Comparison of ENCODE assay signal across 28 cellular contexts in genomic region chr2:129058981-129059380, GRCh38.
DNase-seq lines count a peak whose midpoint lies in the region; TF ChIP-seq lines count a peak whose summit lies in the region.
"Had no signal": no experiment of that assay in that cellular context is flagged by ENCODE, and none has a peak within 500 bp of the region (broad histone marks: within the 10 kb centered on the region; RNA-seq: fewer than 3 reads in every experiment).

No MANE protein-coding gene starts in this region.

- no peaks in the 10 kb centered on the region for H4K20me1 ChIP-seq in Karpas-422 (ENCODE audit: insufficient read depth, low read depth, low read length)

- no peak overlapping the region for H3K4me2 ChIP-seq in Karpas-422 (ENCODE audit: low read depth, low read length, poor library complexity, severe bottlenecking)
- H3K4me2 ChIP-seq: KMS-11, SK-N-SH had no signal

- TF ChIP-seq CTCF in ascending aorta (IDR thresholded peaks at IDR 0.05) (no peak), stomach (IDR thresholded peaks at IDR 0.05) (no peak)

- peak; percentile 36 for DNase-seq in DMS153 treated with DMSO at 0.1 percent for 48 hours (lab: John Stamatoyannopoulos, UW; ENCODE audit: unreplicated experiment)
- peak; percentile 12 for DNase-seq in NCI-H2029 treated with DMSO at 0.1 percent for 48 hours (lab: John Stamatoyannopoulos, UW)
- no peak for DNase-seq in ascending aorta (ENCODE audit: low spot score in 2 of 2)
- peak; percentile 29 for DNase-seq in stomach
- no peak for DNase-seq in Karpas-422
- DNase-seq in NCI-H2196 treated with DMSO at 0.1 percent for 48 hours (lab: John Stamatoyannopoulos, UW; ENCODE audit: unreplicated experiment): no peak
- DNase-seq in SK-N-DZ (ENCODE audit: low spot score): no peak
- DNase-seq: activated CD4-positive, CD25-positive, alpha-beta regulatory T cell; activated CD8-positive, alpha-beta memory T cell treated with anti-CD3 and anti-CD28 coated beads, Interleukin-2, amount 10 ng/mL, durations not matched to agents 7 days and 5 days; activated gamma-delta T cell; activated naive CD8-positive, alpha-beta T cell treated with anti-CD3 and anti-CD28 coated beads, Interleukin-2, amount 10 ng/mL, durations not matched to agents 7 days and 5 days; activated T-cell treated with anti-CD3 and anti-CD28 coated beads, Interleukin-2, amount 50 U/mL, for 4 hours; aorta; cortex of kidney; DMS79 treated with DMSO at 0.1 percent for 48 hours; effector memory CD4-positive, alpha-beta T cell; erythroblast; GDM1; MV-4-11; NCI-H1930; NCI-H226; ovary; retina; SK-N-SH; stimulated activated naive CD4-positive, alpha-beta T cell treated with Interleukin-2 at 50 U/mL for 16 hours had no signal

- H2AFZ ChIP-seq in Karpas-422 (ENCODE audit: low read length): no peak overlapping the region

- no peaks in the 10 kb centered on the region for H3K36me3 ChIP-seq in ascending aorta
- no peaks in the 10 kb centered on the region for H3K36me3 ChIP-seq in stomach
- H3K36me3 ChIP-seq in Karpas-422 (ENCODE audit: insufficient read depth, low read length): no peaks in the 10 kb centered on the region
- H3K36me3 ChIP-seq: HAP-1, ovary had no signal

- H3K9me3 ChIP-seq in ascending aorta (no peaks in the 10 kb centered on the region), stomach (no peaks in the 10 kb centered on the region), Karpas-422 (ENCODE audit: low read length) (no peaks in the 10 kb centered on the region)
- H3K9me3 ChIP-seq: HAP-1, ovary, SK-N-SH had no signal

- TF ChIP-seq POLR2A in stomach (IDR thresholded peaks at IDR 0.05): no peak

- no peak overlapping the region for H3K9ac ChIP-seq in Karpas-422 (ENCODE audit: low read length)
- H3K9ac ChIP-seq: KMS-11, SK-N-SH had no signal

- no peaks in the 10 kb centered on the region for H3K27me3 ChIP-seq in ascending aorta
- H3K27me3 ChIP-seq in stomach: no peaks in the 10 kb centered on the region
- no peaks in the 10 kb centered on the region for H3K27me3 ChIP-seq in Karpas-422 (ENCODE audit: low read length)
- H3K27me3 ChIP-seq: ovary had no signal

- 33 to 75% (median 55%) methylated on average over 5 of the region's 5 CpGs for WGBS in stomach, 5 donors

- H3K9me2 ChIP-seq in Karpas-422 (replicated peaks; ENCODE audit: insufficient read depth, low read length): no peaks in the 10 kb centered on the region
- H3K9me2 ChIP-seq: SK-N-SH had no signal

- intact Hi-C loops in ascending aorta (cut with DNase I) (no loop called here), stomach (cut with DNase I; ENCODE audit: low total_unique reads) (no loop called here)

- peak overlapping the region; percentile 56 to 57 for H3K27ac ChIP-seq in ascending aorta
- H3K27ac ChIP-seq in stomach: peak overlapping the region in 4 of 5 donors; percentile 35 to 70 (median 41)
- no peak overlapping the region for H3K27ac ChIP-seq in Karpas-422 (ENCODE audit: low read length)
- H3K27ac ChIP-seq: KMS-11, ovary had no signal

- no peaks in the 10 kb centered on the region for H3K4me1 ChIP-seq in ascending aorta
- peaks cover 0 to 13% (median 6%) of the 10 kb centered on the region in 4 donors for H3K4me1 ChIP-seq in stomach
- H3K4me1 ChIP-seq in Karpas-422 (ENCODE audit: low read length): no peaks in the 10 kb centered on the region
- H3K4me1 ChIP-seq: HAP-1 had no signal

- H3K79me2 ChIP-seq in Karpas-422 (ENCODE audit: low read length): no peaks in the 10 kb centered on the region

- H3K4me3 ChIP-seq in ascending aorta: no peak overlapping the region
- no peak overlapping the region for H3K4me3 ChIP-seq in stomach
- no peak overlapping the region for H3K4me3 ChIP-seq in Karpas-422 (ENCODE audit: low read length)
- H3K4me3 ChIP-seq: HAP-1, ovary, skin epidermis had no signal

- TF ChIP-seq EP300 in stomach (IDR thresholded peaks at IDR 0.05): no peak

Comparison
In these comparisons a context has a peak if more than half of its experiments do, and no peak if none do; other contexts are left out.
1. DNase-seq: peak in DMS153 treated with DMSO at 0.1 percent for 48 hours (single experiment), NCI-H2029 treated with DMSO at 0.1 percent for 48 hours (single experiment) and stomach (single experiment); none in ascending aorta (0 of 2), Karpas-422 (single experiment), NCI-H2196 treated with DMSO at 0.1 percent for 48 hours (single experiment) and SK-N-DZ (single experiment).